Comparison of ENCODE assay signal across 31 cellular contexts in the genomic region with DNA sequence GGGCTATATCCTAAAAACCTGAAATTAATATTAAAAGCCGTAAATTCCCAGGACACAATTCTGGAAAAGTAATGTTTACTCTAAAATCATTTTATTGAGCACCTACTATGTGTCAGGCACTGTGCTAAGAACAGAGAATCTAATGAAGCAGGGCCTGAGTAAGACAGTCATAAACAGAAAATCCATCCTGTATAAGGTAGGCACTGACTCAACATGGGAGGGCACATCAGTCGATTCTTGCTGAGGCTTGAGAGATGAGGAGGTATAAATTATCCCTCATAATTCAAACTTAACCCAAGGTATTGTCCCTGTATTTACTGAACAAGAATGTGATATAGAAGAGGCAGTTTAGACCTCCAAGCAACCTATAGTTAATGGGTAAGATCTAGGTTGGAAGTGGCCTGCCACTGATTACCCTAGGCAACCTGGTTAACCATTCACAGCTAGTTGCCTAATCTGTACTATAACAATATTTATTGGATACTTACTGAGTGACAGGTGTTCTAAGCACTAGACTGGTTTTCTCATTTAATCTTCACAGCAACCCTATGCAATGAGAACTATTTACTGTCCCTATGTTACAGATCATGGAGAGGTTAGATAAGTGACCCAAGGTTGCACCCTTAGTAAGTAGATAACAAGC.
DNase-seq lines count a peak whose midpoint lies in the region; ATAC-seq and TF ChIP-seq lines count a peak whose summit lies in the region.
"Had no signal": no experiment of that assay in that cellular context is flagged by ENCODE, and none has a peak within 500 bp of the region (broad histone marks: within the 10 kb centered on the region; RNA-seq: fewer than 3 reads in every experiment).

No MANE protein-coding gene starts in this region.

- no peaks in the 10 kb centered on the region for H3K9me3 ChIP-seq in hepatocyte (ENCODE audit: low read depth)
- H3K9me3 ChIP-seq: pancreas, Peyer's patch, suprapubic skin, upper lobe of right lung had no signal

- H3K27me3 Mint-ChIP-seq in natural killer cell treated with Interleukin-12 subunit alpha and Interleukin-12 subunit beta and Interleukin-15 and Interleukin-18, amount 100 ng/mL, for 72 hours = no peaks in the 10 kb centered on the region
- H3K27me3 Mint-ChIP-seq in natural killer cell (ENCODE audit: low read depth in 2 of 2) = no peaks in the 10 kb centered on the region
- no peaks in the 10 kb centered on the region for H3K27me3 Mint-ChIP-seq in glutamatergic neuron (ENCODE audit: unreplicated experiment)
- H3K27me3 Mint-ChIP-seq: activated B cell treated with CpG ODN at 0.5 μM for 24 hours; central memory CD8-positive, alpha-beta T cell; dendritic cell treated with granulocyte-macrophage colony-stimulating factor and Interleukin-4, amounts not matched to agents 40 ng/mL and 50 ng/mL, for 4 days; stimulated activated naive B cell treated with anti-CD40 and anti-IgM and Interleukin-4, amounts not matched to agents 10 μg/mL and 1 μg/mL and 100 μg/mL, for 72 hours had no signal

- no peaks in the 10 kb centered on the region for H3K9me2 ChIP-seq in hepatocyte (replicated peaks; ENCODE audit: insufficient read depth)

- peak overlapping the region; percentile 7 to 91 for H3K27ac Mint-ChIP-seq in natural killer cell treated with Interleukin-12 subunit alpha and Interleukin-12 subunit beta and Interleukin-15 and Interleukin-18, amount 100 ng/mL, for 72 hours
- H3K27ac Mint-ChIP-seq in natural killer cell = no peak overlapping the region
- H3K27ac Mint-ChIP-seq in glutamatergic neuron (ENCODE audit: unreplicated experiment) = no peak overlapping the region
- H3K27ac Mint-ChIP-seq: activated B cell treated with CpG ODN at 0.5 μM for 24 hours; activated CD8-positive, alpha-beta memory T cell treated with anti-CD3 and anti-CD28 coated beads, Interleukin-2, amount 10 ng/mL, durations not matched to agents 7 days and 5 days; dendritic cell treated with granulocyte-macrophage colony-stimulating factor and Interleukin-4, amounts not matched to agents 40 ng/mL and 50 ng/mL, for 4 days; GM23338; stimulated activated naive B cell treated with anti-CD40 and anti-IgM and Interleukin-4, amounts not matched to agents 10 μg/mL and 1 μg/mL and 100 μg/mL, for 72 hours had no signal

- H3K4me3 Mint-ChIP-seq in natural killer cell treated with Interleukin-12 subunit alpha and Interleukin-12 subunit beta and Interleukin-15 and Interleukin-18, amount 100 ng/mL, for 72 hours = no peak overlapping the region
- H3K4me3 Mint-ChIP-seq in natural killer cell (no peak overlapping the region), glutamatergic neuron (ENCODE audit: unreplicated experiment) (no peak overlapping the region)
- H3K4me3 Mint-ChIP-seq: activated B cell treated with CpG ODN at 0.5 μM for 24 hours; activated CD8-positive, alpha-beta memory T cell treated with anti-CD3 and anti-CD28 coated beads, Interleukin-2, amount 10 ng/mL, durations not matched to agents 7 days and 5 days; central memory CD8-positive, alpha-beta T cell; dendritic cell treated with granulocyte-macrophage colony-stimulating factor and Interleukin-4, amounts not matched to agents 40 ng/mL and 50 ng/mL, for 4 days; GM23338; stimulated activated naive B cell treated with anti-CD40 and anti-IgM and Interleukin-4, amounts not matched to agents 10 μg/mL and 1 μg/mL and 100 μg/mL, for 72 hours had no signal

- no peaks in the 10 kb centered on the region for H3K4me1 ChIP-seq in hepatocyte (ENCODE audit: insufficient read depth)
- H3K4me1 ChIP-seq: pancreas, Peyer's patch, suprapubic skin, upper lobe of right lung had no signal

- peaks cover 4% of the 10 kb centered on the region for H3K36me3 Mint-ChIP-seq in natural killer cell treated with Interleukin-12 subunit alpha and Interleukin-12 subunit beta and Interleukin-15 and Interleukin-18, amount 100 ng/mL, for 72 hours
- no peaks in the 10 kb centered on the region for H3K36me3 Mint-ChIP-seq in natural killer cell
- H3K36me3 Mint-ChIP-seq in glutamatergic neuron (ENCODE audit: unreplicated experiment) = no peaks in the 10 kb centered on the region
- H3K36me3 Mint-ChIP-seq: activated CD8-positive, alpha-beta memory T cell treated with anti-CD3 and anti-CD28 coated beads, Interleukin-2, amount 10 ng/mL, durations not matched to agents 7 days and 5 days; stimulated activated naive B cell treated with anti-CD40 and anti-IgM and Interleukin-4, amounts not matched to agents 10 μg/mL and 1 μg/mL and 100 μg/mL, for 72 hours had no signal

- H4K20me1 ChIP-seq in hepatocyte (ENCODE audit: insufficient read depth, poor library complexity, severe bottlenecking) = no peaks in the 10 kb centered on the region

- no peak overlapping the region for H3K4me2 ChIP-seq in hepatocyte
- H3K4me2 ChIP-seq: GM23338 had no signal

- peaks cover 2% of the 10 kb centered on the region for H3K9me3 Mint-ChIP-seq in natural killer cell treated with Interleukin-12 subunit alpha and Interleukin-12 subunit beta and Interleukin-15 and Interleukin-18, amount 100 ng/mL, for 72 hours
- no peaks in the 10 kb centered on the region for H3K9me3 Mint-ChIP-seq in natural killer cell
- no peaks in the 10 kb centered on the region for H3K9me3 Mint-ChIP-seq in glutamatergic neuron (ENCODE audit: unreplicated experiment)
- H3K9me3 Mint-ChIP-seq: activated B cell treated with CpG ODN at 0.5 μM for 24 hours; dendritic cell treated with granulocyte-macrophage colony-stimulating factor and Interleukin-4, amounts not matched to agents 40 ng/mL and 50 ng/mL, for 4 days; GM23338; stimulated activated naive B cell treated with anti-CD40 and anti-IgM and Interleukin-4, amounts not matched to agents 10 μg/mL and 1 μg/mL and 100 μg/mL, for 72 hours had no signal

- peaks cover 6% of the 10 kb centered on the region for H3K79me2 ChIP-seq in hepatocyte

- intact Hi-C loops in natural killer cell (cut with micrococcal nuclease) = no loop called here
- intact Hi-C loops in posterior vena cava (cut with DNase I) = no loop called here

- H3K27ac ChIP-seq in hepatocyte = no peak overlapping the region
- H3K27ac ChIP-seq: 22Rv1, pancreas, Peyer's patch, suprapubic skin, upper lobe of right lung had no signal

- H3K4me3 ChIP-seq in hepatocyte = no peak overlapping the region
- H3K4me3 ChIP-seq: GM23338, K562, pancreas, Peyer's patch, suprapubic skin, upper lobe of right lung had no signal

- WGBS in hepatocyte (ENCODE audit: low lambda C conversion rate, missing lambda C conversion rate) = 88% methylated on average over 2 of the region's 2 CpGs

- no peak overlapping the region for H2AFZ ChIP-seq in hepatocyte
- H2AFZ ChIP-seq: GM23338 had no signal

- no peaks in the 10 kb centered on the region for H3K27me3 ChIP-seq in hepatocyte
- H3K27me3 ChIP-seq: pancreas, Peyer's patch, suprapubic skin, upper lobe of right lung had no signal

- H3K4me1 Mint-ChIP-seq in natural killer cell treated with Interleukin-12 subunit alpha and Interleukin-12 subunit beta and Interleukin-15 and Interleukin-18, amount 100 ng/mL, for 72 hours (ENCODE audit: low read depth in 2 of 2) = peaks cover 30 to 40% of the 10 kb centered on the region in 2 donors
- H3K4me1 Mint-ChIP-seq in natural killer cell (peaks cover 19 to 23% of the 10 kb centered on the region in 2 donors), glutamatergic neuron (ENCODE audit: low read depth, unreplicated experiment) (no peaks in the 10 kb centered on the region)
- H3K4me1 Mint-ChIP-seq: activated CD8-positive, alpha-beta memory T cell treated with anti-CD3 and anti-CD28 coated beads, Interleukin-2, amount 10 ng/mL, durations not matched to agents 7 days and 5 days; central memory CD8-positive, alpha-beta T cell had no signal

- H3K36me3 ChIP-seq in hepatocyte (replicated peaks; ENCODE audit: insufficient read depth, low read depth) = no peaks in the 10 kb centered on the region
- H3K36me3 ChIP-seq: pancreas, Peyer's patch, suprapubic skin, upper lobe of right lung had no signal

- DNase-seq in natural killer cell treated with Interleukin-12 subunit alpha and Interleukin-12 subunit beta and Interleukin-15 and Interleukin-18, amount 100 ng/mL, for 72 hours (ENCODE audit: low spot score) = no peak
- no peak for DNase-seq in natural killer cell
- peak; percentile 9 for DNase-seq in hepatocyte (ENCODE audit: low spot score)
- no peak for DNase-seq in posterior vena cava (ENCODE audit: low spot score)
- DNase-seq in effector CD8-positive, alpha-beta T cell (lab: John Stamatoyannopoulos, UW) = no peak
- no peak for DNase-seq in glutamatergic neuron
- DNase-seq: activated B cell treated with CpG ODN at 0.5 μM for 24 hours; activated CD8-positive, alpha-beta memory T cell treated with anti-CD3 and anti-CD28 coated beads, Interleukin-2, amount 10 ng/mL, durations not matched to agents 7 days and 5 days; activated T-cell treated with anti-CD3 and anti-CD28 coated beads, Interleukin-2, amount 50 U/mL, for 48 hours; islet precursor cell; NCI-H1105; NCI-H1930; NCI-H2227 treated with DMSO at 0.1 percent for 48 hours; NCI-H69; pancreas; Peyer's patch; SHP77 treated with DMSO at 0.1 percent for 48 hours; stimulated activated CD4-positive, alpha-beta T cell treated with anti-CD3 and anti-CD28 coated beads, Interleukin-4, amount 100 ng/mL, for 4 hours; stimulated activated naive B cell treated with anti-CD40 and anti-IgM and Interleukin-4, amounts not matched to agents 10 μg/mL and 1 μg/mL and 100 μg/mL, for 72 hours; SW 1271; T-helper 9 cell; upper lobe of right lung had no signal

- ATAC-seq in natural killer cell treated with Interleukin-12 subunit alpha and Interleukin-12 subunit beta and Interleukin-15 and Interleukin-18, amount 100 ng/mL, for 72 hours = peak; percentile 69 to 71
- no peak for ATAC-seq in natural killer cell
- ATAC-seq in HG03139 (IDR thresholded peaks at IDR 0.05; ENCODE audit: unreplicated experiment) = peak; percentile 77
- ATAC-seq in HG03196 (IDR thresholded peaks at IDR 0.05; ENCODE audit: unreplicated experiment) = no peak
- ATAC-seq: activated CD8-positive, alpha-beta memory T cell treated with anti-CD3 and anti-CD28 coated beads, Interleukin-2, amount 10 ng/mL, durations not matched to agents 7 days and 5 days; GM23338; K562; pancreas; sciatic nerve; stimulated activated naive B cell treated with anti-CD40 and anti-IgM and Interleukin-4, amounts not matched to agents 10 μg/mL and 1 μg/mL and 100 μg/mL, for 72 hours; upper lobe of right lung had no signal

- TF ChIP-seq CTCF in natural killer cell (IDR thresholded peaks at IDR 0.05) (no peak), hepatocyte (IDR thresholded peaks at IDR 0.05; ENCODE audit: poor library complexity) (no peak), glutamatergic neuron (IDR thresholded peaks at IDR 0.05; ENCODE audit: partially characterized antibody, unreplicated experiment) (no peak)

Comparison
In these comparisons a context has a peak if more than half of its experiments do, and no peak if none do; other contexts are left out.
1. ATAC-seq: peak in natural killer cell treated with Interleukin-12 subunit alpha and Interleukin-12 subunit beta and Interleukin-15 and Interleukin-18, amount 100 ng/mL, for 72 hours (2 of 2) and HG03139 (single experiment); none in natural killer cell (0 of 3) and HG03196 (single experiment).
2. H3K27ac Mint-ChIP-seq: peak in natural killer cell treated with Interleukin-12 subunit alpha and Interleukin-12 subunit beta and Interleukin-15 and Interleukin-18, amount 100 ng/mL, for 72 hours (2 of 2); none in natural killer cell (0 of 2) and glutamatergic neuron (single experiment).